In the genomic region with DNA sequence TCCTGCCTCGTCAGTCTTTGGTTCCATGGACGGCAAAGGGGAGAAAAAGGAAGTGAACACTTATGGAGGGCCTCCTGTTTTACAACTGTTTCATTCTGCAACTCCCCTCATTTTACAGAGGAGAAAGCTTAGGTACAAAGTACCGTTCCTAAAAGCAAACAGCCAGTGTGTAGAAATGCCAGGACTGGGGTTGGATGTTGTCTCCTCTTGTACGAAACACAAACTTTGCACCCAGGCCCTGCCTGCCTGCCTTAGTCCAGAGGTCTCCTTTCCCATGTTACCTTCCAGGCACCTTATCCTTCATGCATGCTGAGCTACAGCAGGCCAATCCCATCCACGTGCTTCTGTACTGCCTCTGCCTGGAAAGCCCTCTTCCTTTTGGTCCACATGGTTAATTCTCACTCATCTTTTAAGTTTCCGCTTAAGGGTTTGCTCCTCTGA, we compare ENCODE assay signal across 1 cellular context.
A peak's percentile ranks its signal among the peaks of the same experiment; 100 is the strongest.
TF ChIP-seq lines count a peak whose summit lies in the region.

No MANE protein-coding gene starts in this region.

TF ChIP-seq in HepG2, 621 proteins besides CTCF, POLR2A, EP300 and RAD21 (continued from another document and continues in another):
- TF ChIP-seq, protein P1, sequence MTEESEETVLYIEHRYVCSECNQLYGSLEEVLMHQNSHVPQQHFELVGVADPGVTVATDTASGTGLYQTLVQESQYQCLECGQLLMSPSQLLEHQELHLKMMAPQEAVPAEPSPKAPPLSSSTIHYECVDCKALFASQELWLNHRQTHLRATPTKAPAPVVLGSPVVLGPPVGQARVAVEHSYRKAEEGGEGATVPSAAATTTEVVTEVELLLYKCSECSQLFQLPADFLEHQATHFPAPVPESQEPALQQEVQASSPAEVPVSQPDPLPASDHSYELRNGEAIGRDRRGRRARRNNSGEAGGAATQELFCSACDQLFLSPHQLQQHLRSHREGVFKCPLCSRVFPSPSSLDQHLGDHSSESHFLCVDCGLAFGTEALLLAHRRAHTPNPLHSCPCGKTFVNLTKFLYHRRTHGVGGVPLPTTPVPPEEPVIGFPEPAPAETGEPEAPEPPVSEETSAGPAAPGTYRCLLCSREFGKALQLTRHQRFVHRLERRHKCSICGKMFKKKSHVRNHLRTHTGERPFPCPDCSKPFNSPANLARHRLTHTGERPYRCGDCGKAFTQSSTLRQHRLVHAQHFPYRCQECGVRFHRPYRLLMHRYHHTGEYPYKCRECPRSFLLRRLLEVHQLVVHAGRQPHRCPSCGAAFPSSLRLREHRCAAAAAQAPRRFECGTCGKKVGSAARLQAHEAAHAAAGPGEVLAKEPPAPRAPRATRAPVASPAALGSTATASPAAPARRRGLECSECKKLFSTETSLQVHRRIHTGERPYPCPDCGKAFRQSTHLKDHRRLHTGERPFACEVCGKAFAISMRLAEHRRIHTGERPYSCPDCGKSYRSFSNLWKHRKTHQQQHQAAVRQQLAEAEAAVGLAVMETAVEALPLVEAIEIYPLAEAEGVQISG (CRISPR knock-in tag; IDR thresholded peaks at IDR 0.05), result peak; percentile 51; the same call in 1 of the 2 replicates
- TF ChIP-seq ZNF569 (CRISPR knock-in tag; IDR thresholded peaks at IDR 0.05; ENCODE audit: borderline replicate concordance), result no peak
- TF ChIP-seq SP5 (CRISPR knock-in tag; IDR thresholded peaks at IDR 0.05; ENCODE audit: borderline replicate concordance, low read depth), result no peak
- TF ChIP-seq FOXA3 (CRISPR knock-in tag; IDR thresholded peaks at IDR 0.05), result 0 out of 2 replicates have a peak, but pooled peaks have one; percentile 11
- no peak for TF ChIP-seq RERE (CRISPR knock-in tag; IDR thresholded peaks at IDR 0.05; ENCODE audit: low read depth)
- TF ChIP-seq ZNF343 (CRISPR knock-in tag; IDR thresholded peaks at IDR 0.05), result no peak
- no peak for TF ChIP-seq KAT2B (IDR thresholded peaks at IDR 0.05; ENCODE audit: borderline replicate concordance, low read depth, low read length)
- TF ChIP-seq SOX13 (IDR thresholded peaks at IDR 0.05), result no peak
- TF ChIP-seq SOX13 (CRISPR knock-in tag; conservative IDR thresholded peaks at IDR 0.05 in 1 of 2, IDR thresholded peaks at IDR 0.05 in 1 of 2), result 0 out of 4 replicates have a peak, but pooled peaks of 1 of the 2 experiments have one; percentile 33
- TF ChIP-seq, protein P2, sequence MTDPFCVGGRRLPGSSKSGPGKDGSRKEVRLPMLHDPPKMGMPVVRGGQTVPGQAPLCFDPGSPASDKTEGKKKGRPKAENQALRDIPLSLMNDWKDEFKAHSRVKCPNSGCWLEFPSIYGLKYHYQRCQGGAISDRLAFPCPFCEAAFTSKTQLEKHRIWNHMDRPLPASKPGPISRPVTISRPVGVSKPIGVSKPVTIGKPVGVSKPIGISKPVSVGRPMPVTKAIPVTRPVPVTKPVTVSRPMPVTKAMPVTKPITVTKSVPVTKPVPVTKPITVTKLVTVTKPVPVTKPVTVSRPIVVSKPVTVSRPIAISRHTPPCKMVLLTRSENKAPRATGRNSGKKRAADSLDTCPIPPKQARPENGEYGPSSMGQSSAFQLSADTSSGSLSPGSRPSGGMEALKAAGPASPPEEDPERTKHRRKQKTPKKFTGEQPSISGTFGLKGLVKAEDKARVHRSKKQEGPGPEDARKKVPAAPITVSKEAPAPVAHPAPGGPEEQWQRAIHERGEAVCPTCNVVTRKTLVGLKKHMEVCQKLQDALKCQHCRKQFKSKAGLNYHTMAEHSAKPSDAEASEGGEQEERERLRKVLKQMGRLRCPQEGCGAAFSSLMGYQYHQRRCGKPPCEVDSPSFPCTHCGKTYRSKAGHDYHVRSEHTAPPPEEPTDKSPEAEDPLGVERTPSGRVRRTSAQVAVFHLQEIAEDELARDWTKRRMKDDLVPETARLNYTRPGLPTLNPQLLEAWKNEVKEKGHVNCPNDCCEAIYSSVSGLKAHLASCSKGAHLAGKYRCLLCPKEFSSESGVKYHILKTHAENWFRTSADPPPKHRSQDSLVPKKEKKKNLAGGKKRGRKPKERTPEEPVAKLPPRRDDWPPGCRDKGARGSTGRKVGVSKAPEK (CRISPR knock-in tag; IDR thresholded peaks at IDR 0.05; ENCODE audit: borderline replicate concordance), result no peak
- no peak for TF ChIP-seq CREB1 (IDR thresholded peaks at IDR 0.05)
- TF ChIP-seq CREB1 (CRISPR knock-in tag; IDR thresholded peaks at IDR 0.05), result no peak
- TF ChIP-seq MBNL3 (CRISPR knock-in tag; conservative IDR thresholded peaks at IDR 0.05), result no peak
- TF ChIP-seq, protein P3, sequence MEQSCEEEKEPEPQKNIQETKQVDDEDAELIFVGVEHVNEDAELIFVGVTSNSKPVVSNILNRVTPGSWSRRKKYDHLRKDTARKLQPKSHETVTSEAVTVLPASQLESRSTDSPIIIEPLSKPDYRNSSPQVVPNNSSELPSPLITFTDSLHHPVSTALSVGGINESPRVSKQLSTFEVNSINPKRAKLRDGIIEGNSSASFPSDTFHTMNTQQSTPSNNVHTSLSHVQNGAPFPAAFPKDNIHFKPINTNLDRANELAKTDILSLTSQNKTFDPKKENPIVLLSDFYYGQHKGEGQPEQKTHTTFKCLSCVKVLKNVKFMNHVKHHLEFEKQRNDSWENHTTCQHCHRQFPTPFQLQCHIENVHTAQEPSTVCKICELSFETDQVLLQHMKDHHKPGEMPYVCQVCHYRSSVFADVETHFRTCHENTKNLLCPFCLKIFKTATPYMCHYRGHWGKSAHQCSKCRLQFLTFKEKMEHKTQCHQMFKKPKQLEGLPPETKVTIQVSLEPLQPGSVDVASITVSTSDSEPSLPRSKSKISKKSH (CRISPR knock-in tag; IDR thresholded peaks at IDR 0.05; ENCODE audit: borderline replicate concordance), result no peak
- peak; percentile 20; the same call in 1 of the 2 replicates for TF ChIP-seq ZNF556 (CRISPR knock-in tag; IDR thresholded peaks at IDR 0.05; ENCODE audit: borderline replicate concordance)
- TF ChIP-seq, protein P4, sequence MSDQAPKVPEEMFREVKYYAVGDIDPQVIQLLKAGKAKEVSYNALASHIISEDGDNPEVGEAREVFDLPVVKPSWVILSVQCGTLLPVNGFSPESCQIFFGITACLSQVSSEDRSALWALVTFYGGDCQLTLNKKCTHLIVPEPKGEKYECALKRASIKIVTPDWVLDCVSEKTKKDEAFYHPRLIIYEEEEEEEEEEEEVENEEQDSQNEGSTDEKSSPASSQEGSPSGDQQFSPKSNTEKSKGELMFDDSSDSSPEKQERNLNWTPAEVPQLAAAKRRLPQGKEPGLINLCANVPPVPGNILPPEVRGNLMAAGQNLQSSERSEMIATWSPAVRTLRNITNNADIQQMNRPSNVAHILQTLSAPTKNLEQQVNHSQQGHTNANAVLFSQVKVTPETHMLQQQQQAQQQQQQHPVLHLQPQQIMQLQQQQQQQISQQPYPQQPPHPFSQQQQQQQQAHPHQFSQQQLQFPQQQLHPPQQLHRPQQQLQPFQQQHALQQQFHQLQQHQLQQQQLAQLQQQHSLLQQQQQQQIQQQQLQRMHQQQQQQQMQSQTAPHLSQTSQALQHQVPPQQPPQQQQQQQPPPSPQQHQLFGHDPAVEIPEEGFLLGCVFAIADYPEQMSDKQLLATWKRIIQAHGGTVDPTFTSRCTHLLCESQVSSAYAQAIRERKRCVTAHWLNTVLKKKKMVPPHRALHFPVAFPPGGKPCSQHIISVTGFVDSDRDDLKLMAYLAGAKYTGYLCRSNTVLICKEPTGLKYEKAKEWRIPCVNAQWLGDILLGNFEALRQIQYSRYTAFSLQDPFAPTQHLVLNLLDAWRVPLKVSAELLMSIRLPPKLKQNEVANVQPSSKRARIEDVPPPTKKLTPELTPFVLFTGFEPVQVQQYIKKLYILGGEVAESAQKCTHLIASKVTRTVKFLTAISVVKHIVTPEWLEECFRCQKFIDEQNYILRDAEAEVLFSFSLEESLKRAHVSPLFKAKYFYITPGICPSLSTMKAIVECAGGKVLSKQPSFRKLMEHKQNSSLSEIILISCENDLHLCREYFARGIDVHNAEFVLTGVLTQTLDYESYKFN (CRISPR knock-in tag; conservative IDR thresholded peaks at IDR 0.05), result peak; percentile 83
- TF ChIP-seq TCF12 (IDR thresholded peaks at IDR 0.05), result no peak
- TF ChIP-seq TCF12 (CRISPR knock-in tag; IDR thresholded peaks at IDR 0.05), result no peak
- TF ChIP-seq, protein P5, sequence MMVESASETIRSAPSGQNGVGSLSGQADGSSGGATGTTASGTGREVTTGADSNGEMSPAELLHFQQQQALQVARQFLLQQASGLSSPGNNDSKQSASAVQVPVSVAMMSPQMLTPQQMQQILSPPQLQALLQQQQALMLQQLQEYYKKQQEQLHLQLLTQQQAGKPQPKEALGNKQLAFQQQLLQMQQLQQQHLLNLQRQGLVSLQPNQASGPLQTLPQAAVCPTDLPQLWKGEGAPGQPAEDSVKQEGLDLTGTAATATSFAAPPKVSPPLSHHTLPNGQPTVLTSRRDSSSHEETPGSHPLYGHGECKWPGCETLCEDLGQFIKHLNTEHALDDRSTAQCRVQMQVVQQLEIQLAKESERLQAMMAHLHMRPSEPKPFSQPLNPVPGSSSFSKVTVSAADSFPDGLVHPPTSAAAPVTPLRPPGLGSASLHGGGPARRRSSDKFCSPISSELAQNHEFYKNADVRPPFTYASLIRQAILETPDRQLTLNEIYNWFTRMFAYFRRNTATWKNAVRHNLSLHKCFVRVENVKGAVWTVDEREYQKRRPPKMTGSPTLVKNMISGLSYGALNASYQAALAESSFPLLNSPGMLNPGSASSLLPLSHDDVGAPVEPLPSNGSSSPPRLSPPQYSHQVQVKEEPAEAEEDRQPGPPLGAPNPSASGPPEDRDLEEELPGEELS (CRISPR knock-in tag; IDR thresholded peaks at IDR 0.05), result 0 out of 2 replicates have a peak, but pooled peaks have one; percentile 14
- TF ChIP-seq PITX1 (CRISPR knock-in tag; IDR thresholded peaks at IDR 0.05), result 0 out of 2 replicates have a peak, but pooled peaks have one; percentile 31
- no peak for TF ChIP-seq ZKSCAN1 (IDR thresholded peaks at IDR 0.05; ENCODE audit: low read length)
- TF ChIP-seq TEAD3 (CRISPR knock-in tag; optimal IDR thresholded peaks at IDR 0.05; ENCODE audit: borderline replicate concordance), result peak; percentile 41
- TF ChIP-seq SAP130 (CRISPR knock-in tag; IDR thresholded peaks at IDR 0.05; ENCODE audit: low read depth), result 0 out of 2 replicates have a peak, but pooled peaks have one; percentile 20
- TF ChIP-seq, protein P6, sequence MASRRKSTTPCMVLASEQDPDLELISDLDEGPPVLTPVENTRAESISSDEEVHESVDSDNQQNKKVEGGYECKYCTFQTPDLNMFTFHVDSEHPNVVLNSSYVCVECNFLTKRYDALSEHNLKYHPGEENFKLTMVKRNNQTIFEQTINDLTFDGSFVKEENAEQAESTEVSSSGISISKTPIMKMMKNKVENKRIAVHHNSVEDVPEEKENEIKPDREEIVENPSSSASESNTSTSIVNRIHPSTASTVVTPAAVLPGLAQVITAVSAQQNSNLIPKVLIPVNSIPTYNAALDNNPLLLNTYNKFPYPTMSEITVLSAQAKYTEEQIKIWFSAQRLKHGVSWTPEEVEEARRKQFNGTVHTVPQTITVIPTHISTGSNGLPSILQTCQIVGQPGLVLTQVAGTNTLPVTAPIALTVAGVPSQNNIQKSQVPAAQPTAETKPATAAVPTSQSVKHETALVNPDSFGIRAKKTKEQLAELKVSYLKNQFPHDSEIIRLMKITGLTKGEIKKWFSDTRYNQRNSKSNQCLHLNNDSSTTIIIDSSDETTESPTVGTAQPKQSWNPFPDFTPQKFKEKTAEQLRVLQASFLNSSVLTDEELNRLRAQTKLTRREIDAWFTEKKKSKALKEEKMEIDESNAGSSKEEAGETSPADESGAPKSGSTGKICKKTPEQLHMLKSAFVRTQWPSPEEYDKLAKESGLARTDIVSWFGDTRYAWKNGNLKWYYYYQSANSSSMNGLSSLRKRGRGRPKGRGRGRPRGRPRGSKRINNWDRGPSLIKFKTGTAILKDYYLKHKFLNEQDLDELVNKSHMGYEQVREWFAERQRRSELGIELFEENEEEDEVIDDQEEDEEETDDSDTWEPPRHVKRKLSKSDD (CRISPR knock-in tag; IDR thresholded peaks at IDR 0.05; ENCODE audit: low read depth), result no peak
- TF ChIP-seq ZNF460 (CRISPR knock-in tag; IDR thresholded peaks at IDR 0.05; ENCODE audit: borderline replicate concordance), result 0 out of 2 replicates have a peak, but pooled peaks have one; percentile 23
- 0 out of 2 replicates have a peak, but pooled peaks have one; percentile 35 for TF ChIP-seq CEBPG (CRISPR knock-in tag; IDR thresholded peaks at IDR 0.05)
